8 cellular contexts compared by ENCODE assay signal in the genomic region with DNA sequence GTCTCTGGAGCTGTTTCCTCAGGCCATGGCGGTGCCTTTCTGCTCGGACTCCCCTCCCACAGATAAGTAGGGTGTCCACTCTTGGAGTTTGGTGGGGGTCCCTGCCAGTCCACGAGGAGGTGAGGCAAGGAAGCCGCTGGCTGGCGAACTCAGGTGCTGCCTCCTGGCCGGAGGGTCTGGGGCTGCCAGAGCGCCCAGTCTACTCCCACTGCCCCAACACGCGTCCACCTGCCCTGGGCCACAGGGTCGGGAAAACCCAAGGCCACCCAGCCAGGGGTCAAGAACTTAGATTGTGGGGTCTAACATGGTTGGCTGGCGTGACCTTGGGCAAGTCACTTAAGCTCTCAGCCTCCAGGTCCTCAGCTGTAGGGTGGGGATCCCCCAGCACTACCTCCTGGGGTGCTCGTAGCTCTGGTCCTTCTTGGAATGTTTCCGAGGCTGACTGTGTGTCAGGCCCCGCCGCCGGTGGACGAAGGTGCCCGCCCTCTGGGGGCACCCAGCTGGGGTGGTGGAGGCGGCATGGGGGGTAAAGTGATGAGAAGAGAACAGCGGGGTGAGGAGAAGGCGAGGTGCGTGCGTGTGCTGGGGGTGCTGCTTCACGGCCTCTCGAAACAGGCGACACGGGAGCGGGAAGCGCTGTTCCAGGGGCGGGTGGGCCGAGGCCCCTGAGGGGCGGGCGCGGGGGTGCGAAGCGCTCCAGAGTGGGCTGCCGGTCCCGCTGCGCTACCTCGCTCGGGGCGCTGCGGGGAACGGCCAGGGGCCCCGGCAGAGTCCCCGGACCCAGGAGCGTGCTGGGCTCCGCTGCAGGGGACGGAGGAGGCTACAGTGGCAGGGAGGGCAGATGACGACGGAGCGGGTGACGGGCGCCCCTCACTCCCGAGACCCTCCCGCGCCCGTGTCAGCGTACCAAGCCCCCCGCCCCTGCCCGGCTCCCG. TPM values are rescaled to one million over a fixed set of nuclear protein-coding genes. Genes with fewer than 3 reads are reported as not detected.
A peak's percentile ranks its signal among the peaks of the same experiment; 100 is the strongest.
DNase-seq lines count a peak whose midpoint lies in the region; ATAC-seq and TF ChIP-seq lines count a peak whose summit lies in the region.

No MANE protein-coding gene starts in this region.

- DNase-seq in cardiac muscle cell (ENCODE audit: low read depth in 1 of 2, low spot score in 1 of 2) (peak in 1 of 2 donors; percentile 14), Right ventricle myocardium superior (no peak), Peyer's patch (peak in 1 of 3 donors; percentile 44), fibroblast of pulmonary artery (ENCODE audit: low read depth) (no peak), sciatic nerve (ENCODE audit: low spot score) (peak; percentile 57), NCI-H524 (lab: John Stamatoyannopoulos, UW) (no peak), SW 1271 (lab: John Stamatoyannopoulos, UW) (no peak)

- H3K4me1 ChIP-seq in cardiac muscle cell (ENCODE audit: low read depth) (no peaks in the 10 kb centered on the region), Peyer's patch (peaks cover 4 to 26% (median 19%) of the 10 kb centered on the region in 4 donors)

- intact Hi-C loops in Right ventricle myocardium superior (cut with DNase I) (no loop called here), sciatic nerve (cut with DNase I) (no loop called here)

- TF ChIP-seq CTCF in cardiac muscle cell (IDR thresholded peaks at IDR 0.05; ENCODE audit: low read depth, low read length) (no peak), Peyer's patch (IDR thresholded peaks at IDR 0.05) (no peak), fibroblast of pulmonary artery (IDR thresholded peaks at IDR 0.05; ENCODE audit: low read length, missing control alignments) (no peak)

- H3K27ac ChIP-seq in cardiac muscle cell (no peak overlapping the region), Peyer's patch (peak overlapping the region in 1 of 4 donors; percentile 17)

- TF ChIP-seq POLR2A in Peyer's patch (IDR thresholded peaks at IDR 0.05), result no peak

- H3K36me3 ChIP-seq in cardiac muscle cell (no peaks in the 10 kb centered on the region), Peyer's patch (no peaks in the 10 kb centered on the region)

- ATAC-seq in Right ventricle myocardium superior (ENCODE audit: poor library complexity), result no peak
- ATAC-seq in sciatic nerve, result no peak
- no peak for ATAC-seq in GM19397 (IDR thresholded peaks at IDR 0.05; ENCODE audit: unreplicated experiment)

- H3K27me3 ChIP-seq in cardiac muscle cell (peaks cover 28% of the 10 kb centered on the region), Peyer's patch (peaks cover 0 to 26% of the 10 kb centered on the region in 2 donors)

- H3K4me3 ChIP-seq in cardiac muscle cell (peak overlapping the region; percentile 51), Peyer's patch (peak overlapping the region; percentile 48 to 78 (median 60)), fibroblast of pulmonary artery (replicated peaks; ENCODE audit: low read depth, low read length) (peak overlapping the region; percentile 62)

- no peaks in the 10 kb centered on the region for H3K9me3 ChIP-seq in cardiac muscle cell (ENCODE audit: low read depth)
- H3K9me3 ChIP-seq in Peyer's patch, result no peaks in the 10 kb centered on the region

RNA-seq across cellular contexts. Expression of a gene that starts 1.2 kb away (rescaled TPM):
- 0.98 and 1.9 TPM in 2 replicates for total RNA-seq in cardiac muscle cell
- polyA plus RNA-seq in cardiac muscle cell, result 1.1 and 1.4 TPM in 2 replicates
- total RNA-seq in Right ventricle myocardium superior, result not detected
- not detected for total RNA-seq in Peyer's patch
- total RNA-seq in sciatic nerve, result not detected

RNA-seq across cellular contexts. Expression of a gene that starts 13.5 kb away (rescaled TPM):
- total RNA-seq in cardiac muscle cell (1.9 and 15.0 TPM in 2 replicates), Right ventricle myocardium superior (5.2 TPM), Peyer's patch (10 to 100 TPM in 1 of 4 donors, 1 to 10 TPM in 2, under 1 TPM in 1; 0.80 to 10.3 (median 2.2) TPM), sciatic nerve (2.4 TPM)
- polyA plus RNA-seq in cardiac muscle cell, result 1.1 and 8.4 TPM in 2 replicates

RNA-seq across cellular contexts. Expression of a gene that starts 55.8 kb away (rescaled TPM):
- total RNA-seq in cardiac muscle cell, result 144 and 178 TPM in 2 replicates
- 91.0 and 135 TPM in 2 replicates for polyA plus RNA-seq in cardiac muscle cell
- 118 TPM for total RNA-seq in Right ventricle myocardium superior
- 1,000 to 10,000 TPM in 1 of 4 donors, 100 to 1,000 TPM in 3; 259 to 1,144 (median 287) TPM for total RNA-seq in Peyer's patch
- 284 TPM for total RNA-seq in sciatic nerve
